ENCODE assay signal across 1 cellular context in the genomic region with DNA sequence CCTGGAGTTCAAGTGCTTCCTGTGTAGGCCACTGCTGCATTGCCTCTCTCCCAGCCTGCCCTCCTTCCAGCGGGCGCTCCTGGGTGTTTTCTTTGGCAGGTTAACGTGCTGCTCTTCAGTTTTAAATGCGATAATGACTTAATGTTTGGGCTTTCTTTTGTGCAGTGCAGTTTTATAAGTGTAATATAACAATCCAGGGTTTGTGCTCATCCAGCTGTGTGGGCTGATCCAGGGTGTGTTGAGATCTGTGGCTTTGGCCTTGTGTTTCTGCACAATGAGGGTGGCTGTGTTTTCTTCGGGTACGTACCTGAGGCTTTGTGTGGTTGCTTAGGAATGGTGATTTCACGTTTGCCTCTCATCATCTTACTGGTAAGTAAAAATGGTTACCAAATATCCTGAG.
TF ChIP-seq lines count a peak whose summit lies in the region.

No MANE protein-coding gene starts in this region.

TF ChIP-seq in HEK293, 187 proteins besides CTCF, POLR2A, EP300 and RAD21 (continued from another document and continues in another):
- TF ChIP-seq, protein P1, sequence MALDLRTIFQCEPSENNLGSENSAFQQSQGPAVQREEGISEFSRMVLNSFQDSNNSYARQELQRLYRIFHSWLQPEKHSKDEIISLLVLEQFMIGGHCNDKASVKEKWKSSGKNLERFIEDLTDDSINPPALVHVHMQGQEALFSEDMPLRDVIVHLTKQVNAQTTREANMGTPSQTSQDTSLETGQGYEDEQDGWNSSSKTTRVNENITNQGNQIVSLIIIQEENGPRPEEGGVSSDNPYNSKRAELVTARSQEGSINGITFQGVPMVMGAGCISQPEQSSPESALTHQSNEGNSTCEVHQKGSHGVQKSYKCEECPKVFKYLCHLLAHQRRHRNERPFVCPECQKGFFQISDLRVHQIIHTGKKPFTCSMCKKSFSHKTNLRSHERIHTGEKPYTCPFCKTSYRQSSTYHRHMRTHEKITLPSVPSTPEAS (tag by site-specific recombination; IDR thresholded peaks at IDR 0.05) = 0 out of 2 replicates have a peak, but pooled peaks have one; percentile 21
- TF ChIP-seq ZNF341 (tag by site-specific recombination; IDR thresholded peaks at IDR 0.05; ENCODE audit: low read depth) = peak; percentile 44; the same call in 1 of the 2 replicates
- TF ChIP-seq, protein P2, sequence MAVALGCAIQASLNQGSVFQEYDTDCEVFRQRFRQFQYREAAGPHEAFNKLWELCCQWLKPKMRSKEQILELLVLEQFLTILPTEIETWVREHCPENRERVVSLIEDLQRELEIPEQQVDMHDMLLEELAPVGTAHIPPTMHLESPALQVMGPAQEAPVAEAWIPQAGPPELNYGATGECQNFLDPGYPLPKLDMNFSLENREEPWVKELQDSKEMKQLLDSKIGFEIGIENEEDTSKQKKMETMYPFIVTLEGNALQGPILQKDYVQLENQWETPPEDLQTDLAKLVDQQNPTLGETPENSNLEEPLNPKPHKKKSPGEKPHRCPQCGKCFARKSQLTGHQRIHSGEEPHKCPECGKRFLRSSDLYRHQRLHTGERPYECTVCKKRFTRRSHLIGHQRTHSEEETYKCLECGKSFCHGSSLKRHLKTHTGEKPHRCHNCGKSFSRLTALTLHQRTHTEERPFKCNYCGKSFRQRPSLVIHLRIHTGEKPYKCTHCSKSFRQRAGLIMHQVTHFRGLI (tag by site-specific recombination; IDR thresholded peaks at IDR 0.05) = peak; percentile 87
- no peak for TF ChIP-seq PRDM1 (tag by site-specific recombination; IDR thresholded peaks at IDR 0.05)
- TF ChIP-seq, protein P3, sequence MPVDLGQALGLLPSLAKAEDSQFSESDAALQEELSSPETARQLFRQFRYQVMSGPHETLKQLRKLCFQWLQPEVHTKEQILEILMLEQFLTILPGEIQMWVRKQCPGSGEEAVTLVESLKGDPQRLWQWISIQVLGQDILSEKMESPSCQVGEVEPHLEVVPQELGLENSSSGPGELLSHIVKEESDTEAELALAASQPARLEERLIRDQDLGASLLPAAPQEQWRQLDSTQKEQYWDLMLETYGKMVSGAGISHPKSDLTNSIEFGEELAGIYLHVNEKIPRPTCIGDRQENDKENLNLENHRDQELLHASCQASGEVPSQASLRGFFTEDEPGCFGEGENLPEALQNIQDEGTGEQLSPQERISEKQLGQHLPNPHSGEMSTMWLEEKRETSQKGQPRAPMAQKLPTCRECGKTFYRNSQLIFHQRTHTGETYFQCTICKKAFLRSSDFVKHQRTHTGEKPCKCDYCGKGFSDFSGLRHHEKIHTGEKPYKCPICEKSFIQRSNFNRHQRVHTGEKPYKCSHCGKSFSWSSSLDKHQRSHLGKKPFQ (tag by site-specific recombination; IDR thresholded peaks at IDR 0.05) = peak; percentile 54; the same call in 1 of the 2 replicates
- TF ChIP-seq ZNF548 (tag by site-specific recombination; IDR thresholded peaks at IDR 0.05) = no peak
- no peak for TF ChIP-seq GLI4 (tag by site-specific recombination; IDR thresholded peaks at IDR 0.05)
- no peak for TF ChIP-seq MEIS1 (CRISPR knock-in tag; IDR thresholded peaks at IDR 0.05; ENCODE audit: borderline replicate concordance)
- TF ChIP-seq EGR2 (tag by site-specific recombination; IDR thresholded peaks at IDR 0.05; ENCODE audit: low read depth) = no peak
- no peak for TF ChIP-seq ZNF701 (tag by site-specific recombination; IDR thresholded peaks at IDR 0.05)
- no peak for TF ChIP-seq ZNF223 (tag by site-specific recombination; IDR thresholded peaks at IDR 0.05)
- peak; percentile 45; the same call in 1 of the 2 replicates for TF ChIP-seq GLI2 (tag by site-specific recombination; IDR thresholded peaks at IDR 0.05; ENCODE audit: borderline replicate concordance, low read depth)
- TF ChIP-seq ZNF416 (tag by site-specific recombination; IDR thresholded peaks at IDR 0.05) = no peak
- no peak for TF ChIP-seq ZNF138 (tag by site-specific recombination; IDR thresholded peaks at IDR 0.05; ENCODE audit: borderline replicate concordance)
- TF ChIP-seq KLF16 (tag by site-specific recombination; IDR thresholded peaks at IDR 0.05) = no peak
- no peak for TF ChIP-seq ZNF140 (tag by site-specific recombination; IDR thresholded peaks at IDR 0.05)
- peak; percentile 65; the same call in 1 of the 2 replicates for TF ChIP-seq ZBTB17 (tag by site-specific recombination; IDR thresholded peaks at IDR 0.05)
- TF ChIP-seq, protein P4, sequence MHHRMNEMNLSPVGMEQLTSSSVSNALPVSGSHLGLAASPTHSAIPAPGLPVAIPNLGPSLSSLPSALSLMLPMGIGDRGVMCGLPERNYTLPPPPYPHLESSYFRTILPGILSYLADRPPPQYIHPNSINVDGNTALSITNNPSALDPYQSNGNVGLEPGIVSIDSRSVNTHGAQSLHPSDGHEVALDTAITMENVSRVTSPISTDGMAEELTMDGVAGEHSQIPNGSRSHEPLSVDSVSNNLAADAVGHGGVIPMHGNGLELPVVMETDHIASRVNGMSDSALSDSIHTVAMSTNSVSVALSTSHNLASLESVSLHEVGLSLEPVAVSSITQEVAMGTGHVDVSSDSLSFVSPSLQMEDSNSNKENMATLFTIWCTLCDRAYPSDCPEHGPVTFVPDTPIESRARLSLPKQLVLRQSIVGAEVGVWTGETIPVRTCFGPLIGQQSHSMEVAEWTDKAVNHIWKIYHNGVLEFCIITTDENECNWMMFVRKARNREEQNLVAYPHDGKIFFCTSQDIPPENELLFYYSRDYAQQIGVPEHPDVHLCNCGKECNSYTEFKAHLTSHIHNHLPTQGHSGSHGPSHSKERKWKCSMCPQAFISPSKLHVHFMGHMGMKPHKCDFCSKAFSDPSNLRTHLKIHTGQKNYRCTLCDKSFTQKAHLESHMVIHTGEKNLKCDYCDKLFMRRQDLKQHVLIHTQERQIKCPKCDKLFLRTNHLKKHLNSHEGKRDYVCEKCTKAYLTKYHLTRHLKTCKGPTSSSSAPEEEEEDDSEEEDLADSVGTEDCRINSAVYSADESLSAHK (tag by site-specific recombination; IDR thresholded peaks at IDR 0.05) = peak; percentile 90
- peak; percentile 74; the same call in 1 of the 2 replicates for TF ChIP-seq BCL11B (tag by site-specific recombination; IDR thresholded peaks at IDR 0.05; ENCODE audit: low read depth)
- TF ChIP-seq ZNF248 (tag by site-specific recombination; IDR thresholded peaks at IDR 0.05) = no peak
- TF ChIP-seq, protein P5, sequence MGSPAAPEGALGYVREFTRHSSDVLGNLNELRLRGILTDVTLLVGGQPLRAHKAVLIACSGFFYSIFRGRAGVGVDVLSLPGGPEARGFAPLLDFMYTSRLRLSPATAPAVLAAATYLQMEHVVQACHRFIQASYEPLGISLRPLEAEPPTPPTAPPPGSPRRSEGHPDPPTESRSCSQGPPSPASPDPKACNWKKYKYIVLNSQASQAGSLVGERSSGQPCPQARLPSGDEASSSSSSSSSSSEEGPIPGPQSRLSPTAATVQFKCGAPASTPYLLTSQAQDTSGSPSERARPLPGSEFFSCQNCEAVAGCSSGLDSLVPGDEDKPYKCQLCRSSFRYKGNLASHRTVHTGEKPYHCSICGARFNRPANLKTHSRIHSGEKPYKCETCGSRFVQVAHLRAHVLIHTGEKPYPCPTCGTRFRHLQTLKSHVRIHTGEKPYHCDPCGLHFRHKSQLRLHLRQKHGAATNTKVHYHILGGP (tag by site-specific recombination; IDR thresholded peaks at IDR 0.05) = no peak
- no peak for TF ChIP-seq ZNF174 (tag by site-specific recombination; IDR thresholded peaks at IDR 0.05)
- TF ChIP-seq, protein P6, sequence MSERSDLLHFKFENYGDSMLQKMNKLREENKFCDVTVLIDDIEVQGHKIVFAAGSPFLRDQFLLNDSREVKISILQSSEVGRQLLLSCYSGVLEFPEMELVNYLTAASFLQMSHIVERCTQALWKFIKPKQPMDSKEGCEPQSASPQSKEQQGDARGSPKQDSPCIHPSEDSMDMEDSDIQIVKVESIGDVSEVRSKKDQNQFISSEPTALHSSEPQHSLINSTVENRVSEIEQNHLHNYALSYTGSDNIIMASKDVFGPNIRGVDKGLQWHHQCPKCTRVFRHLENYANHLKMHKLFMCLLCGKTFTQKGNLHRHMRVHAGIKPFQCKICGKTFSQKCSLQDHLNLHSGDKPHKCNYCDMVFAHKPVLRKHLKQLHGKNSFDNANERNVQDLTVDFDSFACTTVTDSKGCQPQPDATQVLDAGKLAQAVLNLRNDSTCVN (tag by site-specific recombination; optimal IDR thresholded peaks at IDR 0.05) = no peak
- no peak for TF ChIP-seq ZNF211 (tag by site-specific recombination; IDR thresholded peaks at IDR 0.05; ENCODE audit: low read depth)
- TF ChIP-seq OVOL3 (tag by site-specific recombination; IDR thresholded peaks at IDR 0.05) = 0 out of 2 replicates have a peak, but pooled peaks have one; percentile 51
- TF ChIP-seq KLF7 (tag by site-specific recombination; IDR thresholded peaks at IDR 0.05; ENCODE audit: borderline replicate concordance) = no peak
- peak; percentile 92 for TF ChIP-seq ZNF610 (tag by site-specific recombination; IDR thresholded peaks at IDR 0.05; ENCODE audit: borderline replicate concordance)
- TF ChIP-seq, protein P7, sequence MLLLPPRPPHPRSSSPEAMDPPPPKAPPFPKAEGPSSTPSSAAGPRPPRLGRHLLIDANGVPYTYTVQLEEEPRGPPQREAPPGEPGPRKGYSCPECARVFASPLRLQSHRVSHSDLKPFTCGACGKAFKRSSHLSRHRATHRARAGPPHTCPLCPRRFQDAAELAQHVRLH (tag by site-specific recombination; IDR thresholded peaks at IDR 0.05) = peak; percentile 87
- TF ChIP-seq, protein P8, sequence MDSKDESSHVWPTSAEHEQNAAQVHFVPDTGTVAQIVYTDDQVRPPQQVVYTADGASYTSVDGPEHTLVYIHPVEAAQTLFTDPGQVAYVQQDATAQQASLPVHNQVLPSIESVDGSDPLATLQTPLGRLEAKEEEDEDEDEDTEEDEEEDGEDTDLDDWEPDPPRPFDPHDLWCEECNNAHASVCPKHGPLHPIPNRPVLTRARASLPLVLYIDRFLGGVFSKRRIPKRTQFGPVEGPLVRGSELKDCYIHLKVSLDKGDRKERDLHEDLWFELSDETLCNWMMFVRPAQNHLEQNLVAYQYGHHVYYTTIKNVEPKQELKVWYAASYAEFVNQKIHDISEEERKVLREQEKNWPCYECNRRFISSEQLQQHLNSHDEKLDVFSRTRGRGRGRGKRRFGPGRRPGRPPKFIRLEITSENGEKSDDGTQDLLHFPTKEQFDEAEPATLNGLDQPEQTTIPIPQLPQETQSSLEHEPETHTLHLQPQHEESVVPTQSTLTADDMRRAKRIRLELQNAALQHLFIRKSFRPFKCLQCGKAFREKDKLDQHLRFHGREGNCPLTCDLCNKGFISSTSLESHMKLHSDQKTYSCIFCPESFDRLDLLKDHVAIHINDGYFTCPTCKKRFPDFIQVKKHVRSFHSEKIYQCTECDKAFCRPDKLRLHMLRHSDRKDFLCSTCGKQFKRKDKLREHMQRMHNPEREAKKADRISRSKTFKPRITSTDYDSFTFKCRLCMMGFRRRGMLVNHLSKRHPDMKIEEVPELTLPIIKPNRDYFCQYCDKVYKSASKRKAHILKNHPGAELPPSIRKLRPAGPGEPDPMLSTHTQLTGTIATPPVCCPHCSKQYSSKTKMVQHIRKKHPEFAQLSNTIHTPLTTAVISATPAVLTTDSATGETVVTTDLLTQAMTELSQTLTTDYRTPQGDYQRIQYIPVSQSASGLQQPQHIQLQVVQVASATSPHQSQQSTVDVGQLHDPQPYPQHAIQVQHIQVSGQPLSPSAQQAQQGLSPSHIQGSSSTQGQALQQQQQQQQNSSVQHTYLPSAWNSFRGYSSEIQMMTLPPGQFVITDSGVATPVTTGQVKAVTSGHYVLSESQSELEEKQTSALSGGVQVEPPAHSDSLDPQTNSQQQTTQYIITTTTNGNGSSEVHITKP (tag by site-specific recombination; IDR thresholded peaks at IDR 0.05) = peak; percentile 58
- no peak for TF ChIP-seq ZNF76 (tag by site-specific recombination; IDR thresholded peaks at IDR 0.05; ENCODE audit: borderline replicate concordance, low read depth)
- TF ChIP-seq ZNF132 (tag by site-specific recombination; IDR thresholded peaks at IDR 0.05; ENCODE audit: borderline replicate concordance) = no peak
- peak; percentile 51; the same call in 1 of the 2 replicates for TF ChIP-seq ZSCAN30 (tag by site-specific recombination; IDR thresholded peaks at IDR 0.05)
- TF ChIP-seq ZFHX2 (tag by site-specific recombination; conservative IDR thresholded peaks at IDR 0.05) = peak; percentile 52; the same call in 1 of the 2 replicates
- TF ChIP-seq ZNF157 (tag by site-specific recombination; IDR thresholded peaks at IDR 0.05) = no peak
- TF ChIP-seq, protein P9, sequence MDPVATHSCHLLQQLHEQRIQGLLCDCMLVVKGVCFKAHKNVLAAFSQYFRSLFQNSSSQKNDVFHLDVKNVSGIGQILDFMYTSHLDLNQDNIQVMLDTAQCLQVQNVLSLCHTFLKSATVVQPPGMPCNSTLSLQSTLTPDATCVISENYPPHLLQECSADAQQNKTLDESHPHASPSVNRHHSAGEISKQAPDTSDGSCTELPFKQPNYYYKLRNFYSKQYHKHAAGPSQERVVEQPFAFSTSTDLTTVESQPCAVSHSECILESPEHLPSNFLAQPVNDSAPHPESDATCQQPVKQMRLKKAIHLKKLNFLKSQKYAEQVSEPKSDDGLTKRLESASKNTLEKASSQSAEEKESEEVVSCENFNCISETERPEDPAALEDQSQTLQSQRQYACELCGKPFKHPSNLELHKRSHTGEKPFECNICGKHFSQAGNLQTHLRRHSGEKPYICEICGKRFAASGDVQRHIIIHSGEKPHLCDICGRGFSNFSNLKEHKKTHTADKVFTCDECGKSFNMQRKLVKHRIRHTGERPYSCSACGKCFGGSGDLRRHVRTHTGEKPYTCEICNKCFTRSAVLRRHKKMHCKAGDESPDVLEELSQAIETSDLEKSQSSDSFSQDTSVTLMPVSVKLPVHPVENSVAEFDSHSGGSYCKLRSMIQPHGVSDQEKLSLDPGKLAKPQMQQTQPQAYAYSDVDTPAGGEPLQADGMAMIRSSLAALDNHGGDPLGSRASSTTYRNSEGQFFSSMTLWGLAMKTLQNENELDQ (tag by site-specific recombination; IDR thresholded peaks at IDR 0.05; ENCODE audit: low read depth) = 0 out of 2 replicates have a peak, but pooled peaks have one; percentile 15
- no peak for TF ChIP-seq ZNF624 (tag by site-specific recombination; IDR thresholded peaks at IDR 0.05)
- no peak for TF ChIP-seq ZNF510 (tag by site-specific recombination; IDR thresholded peaks at IDR 0.05; ENCODE audit: insufficient replicate concordance)
- TF ChIP-seq, protein P10, sequence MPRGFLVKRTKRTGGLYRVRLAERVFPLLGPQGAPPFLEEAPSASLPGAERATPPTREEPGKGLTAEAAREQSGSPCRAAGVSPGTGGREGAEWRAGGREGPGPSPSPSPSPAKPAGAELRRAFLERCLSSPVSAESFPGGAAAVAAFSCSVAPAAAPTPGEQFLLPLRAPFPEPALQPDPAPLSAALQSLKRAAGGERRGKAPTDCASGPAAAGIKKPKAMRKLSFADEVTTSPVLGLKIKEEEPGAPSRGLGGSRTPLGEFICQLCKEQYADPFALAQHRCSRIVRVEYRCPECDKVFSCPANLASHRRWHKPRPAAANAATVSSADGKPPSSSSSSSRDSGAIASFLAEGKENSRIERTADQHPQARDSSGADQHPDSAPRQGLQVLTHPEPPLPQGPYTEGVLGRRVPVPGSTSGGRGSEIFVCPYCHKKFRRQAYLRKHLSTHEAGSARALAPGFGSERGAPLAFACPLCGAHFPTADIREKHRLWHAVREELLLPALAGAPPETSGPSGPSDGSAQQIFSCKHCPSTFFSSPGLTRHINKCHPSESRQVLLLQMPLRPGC (tag by site-specific recombination; IDR thresholded peaks at IDR 0.05) = peak; percentile 53; the same call in 1 of the 2 replicates
